Comparison of ENCODE assay signal across 10 cellular contexts in the genomic region with DNA sequence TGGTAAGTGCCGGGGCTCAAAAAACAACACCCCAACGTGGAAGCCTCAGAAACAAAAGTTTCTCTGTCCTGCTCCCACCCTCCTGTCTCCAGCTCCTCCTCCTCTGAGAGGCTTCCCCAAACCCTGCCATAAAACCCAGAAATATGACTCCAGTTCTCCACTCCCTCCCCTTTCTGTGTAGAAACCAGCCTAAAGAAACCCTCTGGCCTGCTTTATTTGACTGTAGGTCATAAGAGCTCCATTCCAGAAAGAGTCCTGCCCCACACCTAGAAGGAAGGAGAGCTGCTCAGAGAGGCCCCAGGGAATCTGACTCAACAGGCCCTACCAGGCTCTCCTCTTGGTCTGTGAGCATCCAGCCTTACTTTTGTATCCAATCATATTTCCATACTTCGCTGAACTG. TPM values are rescaled to one million over a fixed set of nuclear protein-coding genes. Genes with fewer than 3 reads are reported as not detected.
DNase-seq lines count a peak whose midpoint lies in the region; ATAC-seq, FAIRE-seq and TF ChIP-seq lines count a peak whose summit lies in the region.
"Had no signal": no experiment of that assay in that cellular context is flagged by ENCODE, and none has a peak within 500 bp of the region (broad histone marks: within the 10 kb centered on the region; RNA-seq: fewer than 3 reads in every experiment).

No MANE protein-coding gene starts in this region.

- peak overlapping the region in 7 of 11 experiments; percentile 2 to 57 (median 24); a peak in 8 of 22 replicates for H3K9ac ChIP-seq in BLaER1 treated with 17β-estradiol and CSF1 and Interleukin-3, amounts not matched to agents 10 nM and 100 nM

- H3K4me3 Mint-ChIP-seq in MCF 10A (ENCODE audit: unreplicated experiment) (no peak overlapping the region), nephron (peak overlapping the region in 2 of 3 experiments; percentile 3 to 12)
- H3K4me3 Mint-ChIP-seq: H9 had no signal

- no peaks in the 10 kb centered on the region for H3K36me3 ChIP-seq in BLaER1 treated with 17β-estradiol and CSF1 and Interleukin-3, amounts not matched to agents 10 nM and 100 nM
- no peaks in the 10 kb centered on the region for H3K36me3 ChIP-seq in KOPT-K1 (ENCODE audit: insufficient read depth, low read length)

- peak overlapping the region; percentile 73 to 89 (median 82) for H3K4me2 ChIP-seq in BLaER1 treated with 17β-estradiol and CSF1 and Interleukin-3, amounts not matched to agents 10 nM and 100 nM

- intact Hi-C loops in MCF 10A (cut with micrococcal nuclease): no loop called here

- H3K27ac Mint-ChIP-seq in MCF 10A (ENCODE audit: low read depth, unreplicated experiment): peak overlapping the region; percentile 60
- peak overlapping the region; percentile 93 to 96 (median 95) for H3K27ac Mint-ChIP-seq in nephron

- no peaks in the 10 kb centered on the region for H3K27me3 ChIP-seq in BLaER1 treated with 17β-estradiol and CSF1 and Interleukin-3, amounts not matched to agents 10 nM and 100 nM

- H3K27me3 Mint-ChIP-seq in MCF 10A (ENCODE audit: insufficient read depth, unreplicated experiment) (no peaks in the 10 kb centered on the region), nephron (ENCODE audit: low read depth) (no peaks in the 10 kb centered on the region)

- peaks cover 86 to 98% (median 94%) of the 10 kb centered on the region in 10 experiments for H3K4me1 ChIP-seq in BLaER1 treated with 17β-estradiol and CSF1 and Interleukin-3, amounts not matched to agents 10 nM and 100 nM

- no peak for ATAC-seq in HG03039 (IDR thresholded peaks at IDR 0.05; ENCODE audit: unreplicated experiment)
- ATAC-seq in HG02973 (IDR thresholded peaks at IDR 0.05; ENCODE audit: unreplicated experiment): no peak

- H3K9me3 ChIP-seq in BLaER1 treated with 17β-estradiol and CSF1 and Interleukin-3, amounts not matched to agents 10 nM and 100 nM (replicated peaks in 1 of 11): no peaks in the 10 kb centered on the region
- H3K9me3 ChIP-seq in KOPT-K1 (ENCODE audit: insufficient read depth, low read length, poor library complexity, severe bottlenecking): no peaks in the 10 kb centered on the region

- CTCF ChIA-PET in MCF 10A (lab: Yijun Ruan, JAX): interaction anchor here (0.8 to 1.5 kb wide), 2 partner anchors 18 to 378 kb away, joined by 4 to 7 read pairs; a partner anchor contains a TSS

- H3K27ac ChIP-seq in BLaER1 treated with 17β-estradiol and CSF1 and Interleukin-3, amounts not matched to agents 10 nM and 100 nM: peak overlapping the region in 9 of 11 experiments; percentile 67 to 83 (median 73); a peak in 18 of 22 replicates
- peak overlapping the region; percentile 88 for H3K27ac ChIP-seq in KOPT-K1 (ENCODE audit: low read depth, low read length, poor library complexity, severe bottlenecking)

- H3K4me1 Mint-ChIP-seq in MCF 10A (ENCODE audit: insufficient read depth, unreplicated experiment) (peaks cover 40% of the 10 kb centered on the region), nephron (peaks cover 29% of the 10 kb centered on the region)

- no peak for FAIRE-seq in urothelium cell line (lab: Jason Lieb, UNC)

- DNase-seq in MCF 10A (ENCODE audit: unreplicated experiment) (peak; percentile 13), urothelium cell line (ENCODE audit: low spot score) (no peak), NCI-H345 (lab: John Stamatoyannopoulos, UW) (no peak)
- DNase-seq: DMS79, H9 had no signal

- TF ChIP-seq CTCF in MCF 10A (IDR thresholded peaks at IDR 0.05; ENCODE audit: unreplicated experiment) (no peak), nephron (IDR thresholded peaks at IDR 0.05; ENCODE audit: unreplicated experiment in 3 of 3) (no peak)

- no peak overlapping the region for H3K4me3 ChIP-seq in BLaER1 treated with 17β-estradiol and CSF1 and Interleukin-3, amounts not matched to agents 10 nM and 100 nM

- H3K36me3 Mint-ChIP-seq in MCF 10A (ENCODE audit: insufficient read depth, unreplicated experiment) (no peaks in the 10 kb centered on the region), nephron (ENCODE audit: low read depth) (no peaks in the 10 kb centered on the region)

- H3K9me3 Mint-ChIP-seq in MCF 10A (ENCODE audit: unreplicated experiment) (no peaks in the 10 kb centered on the region), nephron (no peaks in the 10 kb centered on the region)

- no TSS peak for BruUV-seq in MCF 10A (replicated peaks; lab: Mats Ljungman, UMichigan)

- H4K20me1 ChIP-seq in BLaER1 treated with 17β-estradiol and CSF1 and Interleukin-3, amounts not matched to agents 10 nM and 100 nM: peaks cover 0 to 11% (median 0%) of the 10 kb centered on the region in 11 experiments; a peak in 4 of 22 replicates

- POLR2A ChIA-PET in MCF 10A (lab: Yijun Ruan, JAX): interaction anchor here (5.9 kb wide), 1 partner anchor 18 kb away, joined by 79 read pairs; a partner anchor contains a TSS

RNA-seq across cellular contexts. Expression of gene S100P, which starts 0.9 kb away (rescaled TPM):
- 55.6 and 97.6 TPM in 2 replicates for total RNA-seq in MCF 10A (2022)
- total RNA-seq: H9 had no signal

RNA-seq across cellular contexts. Expression of gene MRFAP1L1, which starts 16.9 kb away (rescaled TPM):
- 42.5 and 63.2 TPM in 2 replicates for total RNA-seq in MCF 10A (2022)

RNA-seq across cellular contexts. Expression of gene BLOC1S4, which starts 23.2 kb away (rescaled TPM):
- total RNA-seq in MCF 10A (2022): 10.6 and 13.0 TPM in 2 replicates

RNA-seq across cellular contexts. Expression of gene MRFAP1, which starts 52.3 kb away (rescaled TPM):
- 387 and 481 TPM in 2 replicates for total RNA-seq in MCF 10A (2022)
